Comparison of ENCODE assay signal across 20 cellular contexts in genomic region chr6:113140721-113141120, GRCh38.
DNase-seq lines count a peak whose midpoint lies in the region; FAIRE-seq and TF ChIP-seq lines count a peak whose summit lies in the region.
"Had no signal": no experiment of that assay in that cellular context is flagged by ENCODE, and none has a peak within 500 bp of the region (broad histone marks: within the 10 kb centered on the region; RNA-seq: fewer than 3 reads in every experiment).

No MANE protein-coding gene starts in this region.

- no peak for TF ChIP-seq POLR2A in testis (IDR thresholded peaks at IDR 0.05)

- POLR2A ChIA-PET in GM10248 (lab: Yijun Ruan, JAX) = no interaction called here

- H3K4me1 ChIP-seq in smooth muscle cell (ENCODE audit: low read depth) = no peaks in the 10 kb centered on the region
- H3K4me1 ChIP-seq in testis = no peaks in the 10 kb centered on the region
- H3K4me1 ChIP-seq: BLaER1 had no signal

- CTCF ChIA-PET in GM10248 (lab: Yijun Ruan, JAX) = interaction anchor here (1.0 to 1.2 kb wide), 2 partner anchors 10 to 11 kb away, joined by 3 read pairs; no protein-coding TSS in a partner anchor

- no peak overlapping the region for H2AFZ ChIP-seq in smooth muscle cell (ENCODE audit: low read depth)

- FAIRE-seq in D721Med (lab: Jason Lieb, UNC) = peak; percentile 16
- FAIRE-seq: A204.1, GM12891, GM19239 had no signal

- H3K27me3 ChIP-seq in smooth muscle cell (ENCODE audit: low read depth) (no peaks in the 10 kb centered on the region), testis (no peaks in the 10 kb centered on the region)
- H3K27me3 ChIP-seq: BE2C, BLaER1 had no signal

- no peak overlapping the region for H3K9ac ChIP-seq in smooth muscle cell (ENCODE audit: low read depth)
- H3K9ac ChIP-seq: BLaER1 had no signal

- DNase-seq in D721Med (ENCODE audit: insufficient read length, low spot score) (no peak), EH (ENCODE audit: low read depth) (peak; percentile 51), smooth muscle cell (lab: John Stamatoyannopoulos, UW; ENCODE audit: unreplicated experiment) (no peak), testis (no peak), GM10248 (ENCODE audit: extremely low spot score) (no peak)
- DNase-seq: 8988T; ACHN; BE2C; C1 segment of cervical spinal cord; CD4-positive, alpha-beta memory T cell; CD4-positive, CD25-positive, alpha-beta regulatory T cell; CD8-positive, alpha-beta memory T cell; COR-L47; DMS79 treated with DMSO at 0.1 percent for 48 hours; EL; GDM1 had no signal

- no peaks in the 10 kb centered on the region for H3K9me3 ChIP-seq in smooth muscle cell (replicated peaks; ENCODE audit: low read depth)
- H3K9me3 ChIP-seq in testis = no peaks in the 10 kb centered on the region
- H3K9me3 ChIP-seq: BE2C, BLaER1 had no signal

- no peak overlapping the region for H3K4me2 ChIP-seq in smooth muscle cell
- H3K4me2 ChIP-seq: BLaER1 had no signal

- H4K20me1 ChIP-seq in smooth muscle cell (ENCODE audit: low read depth) = no peaks in the 10 kb centered on the region
- H4K20me1 ChIP-seq: BLaER1 had no signal

- no peaks in the 10 kb centered on the region for H3K36me3 ChIP-seq in smooth muscle cell (ENCODE audit: low read depth)
- H3K36me3 ChIP-seq in testis (ENCODE audit: low read depth, missing control alignments) = no peaks in the 10 kb centered on the region
- H3K36me3 ChIP-seq: BE2C, BLaER1 had no signal

- H3F3A ChIP-seq in smooth muscle cell (ENCODE audit: low read depth) = no peaks in the 10 kb centered on the region

- no peaks in the 10 kb centered on the region for H3K79me2 ChIP-seq in smooth muscle cell (ENCODE audit: low read depth)

- no peak for TF ChIP-seq CTCF in D721Med (IDR thresholded peaks at IDR 0.05; ENCODE audit: insufficient read depth, missing control alignments)
- TF ChIP-seq CTCF in smooth muscle cell (IDR thresholded peaks at IDR 0.05; ENCODE audit: borderline replicate concordance, insufficient read depth, poor library complexity, severe bottlenecking) = no peak
- TF ChIP-seq CTCF in testis (IDR thresholded peaks at IDR 0.05) = no peak
- TF ChIP-seq CTCF in GM10248 (IDR thresholded peaks at IDR 0.05; ENCODE audit: control extremely low read depth, extremely low read depth, low read depth, missing control alignments) = no peak

- H3K4me3 ChIP-seq in smooth muscle cell (no peak overlapping the region), testis (no peak overlapping the region)
- H3K4me3 ChIP-seq: BLaER1 had no signal

- WGBS in smooth muscle cell (ENCODE audit: low lambda C conversion rate) = 34% methylated on average over 2 of the region's 2 CpGs
- WGBS in testis, 2 donors = 75 to 78% methylated on average over 2 of the region's 2 CpGs

- H3K27ac ChIP-seq in smooth muscle cell (ENCODE audit: low read depth) (peak overlapping the region; percentile 17), testis (no peak overlapping the region)
- H3K27ac ChIP-seq: BLaER1 had no signal

- intact Hi-C loops in testis (cut with DNase I; ENCODE audit: low total_unique reads) = no loop called here
